Comparison of ENCODE assay signal across 17 cellular contexts in genomic region chr5:119301210-119301609, GRCh38. TPM values are rescaled to one million over a fixed set of nuclear protein-coding genes. Genes with fewer than 3 reads are reported as not detected.
DNase-seq lines count a peak whose midpoint lies in the region; ATAC-seq and TF ChIP-seq lines count a peak whose summit lies in the region.
"Had no signal": no experiment of that assay in that cellular context is flagged by ENCODE, and none has a peak within 500 bp of the region (broad histone marks: within the 10 kb centered on the region; RNA-seq: fewer than 3 reads in every experiment).

No MANE protein-coding gene starts in this region.

- ATAC-seq in CD4-positive, CD25-positive, alpha-beta regulatory T cell (ENCODE audit: low read depth in 2 of 2) = no peak
- ATAC-seq in CD8-positive, alpha-beta T cell = no peak
- no peak for ATAC-seq in activated CD8-positive, alpha-beta T cell treated with anti-CD3 and anti-CD28 coated beads for 36 hours
- ATAC-seq in memory B cell (ENCODE audit: low read depth) = no peak
- no peak for ATAC-seq in mucosa of descending colon
- ATAC-seq in GM18868 (IDR thresholded peaks at IDR 0.05; ENCODE audit: unreplicated experiment) = no peak
- ATAC-seq: heart right ventricle, pancreas had no signal

- peaks cover 0 to 19% (median 0%) of the 10 kb centered on the region in 7 donors for H3K9me3 Mint-ChIP-seq in CD4-positive, CD25-positive, alpha-beta regulatory T cell
- H3K9me3 Mint-ChIP-seq in CD8-positive, alpha-beta T cell = no peaks in the 10 kb centered on the region
- peaks cover 1% of the 10 kb centered on the region for H3K9me3 Mint-ChIP-seq in activated CD8-positive, alpha-beta T cell treated with anti-CD3 and anti-CD28 coated beads for 36 hours
- no peaks in the 10 kb centered on the region for H3K9me3 Mint-ChIP-seq in memory B cell
- H3K9me3 Mint-ChIP-seq: type B pancreatic cell had no signal

- peak overlapping the region; percentile 97 to 99 (median 99) for H3K27ac Mint-ChIP-seq in CD4-positive, CD25-positive, alpha-beta regulatory T cell
- H3K27ac Mint-ChIP-seq in CD8-positive, alpha-beta T cell = peak overlapping the region; percentile 99
- H3K27ac Mint-ChIP-seq in activated CD8-positive, alpha-beta T cell treated with anti-CD3 and anti-CD28 coated beads for 36 hours = peak overlapping the region; percentile 94
- H3K27ac Mint-ChIP-seq in memory B cell = peak overlapping the region; percentile 85
- H3K27ac Mint-ChIP-seq: type B pancreatic cell had no signal

- peak overlapping the region; percentile 76 for H3K27ac ChIP-seq in CD4-positive, CD25-positive, alpha-beta regulatory T cell (ENCODE audit: insufficient read depth, low read length, poor library complexity, severe bottlenecking)
- H3K27ac ChIP-seq in CD8-positive, alpha-beta T cell (ENCODE audit: low read depth, low read length) = no peak overlapping the region
- H3K27ac ChIP-seq: heart right ventricle, sigmoid colon had no signal

- intact Hi-C loops in CD8-positive, alpha-beta T cell (cut with DNase I, micrococcal nuclease) = loop anchor here (2.0 kb wide), 2 partner anchors 14 to 32 kb away; no protein-coding TSS in a partner anchor
- intact Hi-C loops in activated CD8-positive, alpha-beta T cell treated with anti-CD3 and anti-CD28 coated beads for 36 hours (cut with micrococcal nuclease) = no loop called here
- intact Hi-C loops in mucosa of descending colon (cut with DNase I, micrococcal nuclease) = no loop called here

- no peaks in the 10 kb centered on the region for H3K27me3 ChIP-seq in CD4-positive, CD25-positive, alpha-beta regulatory T cell (ENCODE audit: control insufficient read depth, insufficient read depth, low read length)
- H3K27me3 ChIP-seq in CD8-positive, alpha-beta T cell (ENCODE audit: insufficient read depth, low read length) = no peaks in the 10 kb centered on the region
- H3K27me3 ChIP-seq: heart right ventricle, pancreas, sigmoid colon had no signal

- peaks cover 2% of the 10 kb centered on the region for H3K36me3 ChIP-seq in CD4-positive, CD25-positive, alpha-beta regulatory T cell (ENCODE audit: control insufficient read depth, insufficient read depth, low read length)
- no peaks in the 10 kb centered on the region for H3K36me3 ChIP-seq in CD8-positive, alpha-beta T cell (ENCODE audit: insufficient read depth, low read length)
- no peaks in the 10 kb centered on the region for H3K36me3 ChIP-seq in mucosa of descending colon (ENCODE audit: low read depth)
- H3K36me3 ChIP-seq: heart right ventricle, pancreas, sigmoid colon had no signal

- POLR2A ChIA-PET in CD8-positive, alpha-beta T cell (lab: Charles Lee) = interaction anchor here (1.0 to 2.6 kb wide), 7 partner anchors 10 to 55 kb away, joined by 3 to 8 read pairs (median 7); partner anchors contain the start of gene TNFAIP8
- POLR2A ChIA-PET in activated CD8-positive, alpha-beta T cell treated with anti-CD3 and anti-CD28 coated beads for 36 hours (lab: Charles Lee) = interaction anchor here (0.9 to 3.9 kb wide), 5 partner anchors 11 to 26 kb away, joined by 3 to 15 read pairs (median 3); no protein-coding TSS in a partner anchor

- H3K9me3 ChIP-seq in CD4-positive, CD25-positive, alpha-beta regulatory T cell (ENCODE audit: control insufficient read depth in 2 of 2, low read length in 2 of 2) = no peaks in the 10 kb centered on the region
- no peaks in the 10 kb centered on the region for H3K9me3 ChIP-seq in CD8-positive, alpha-beta T cell (ENCODE audit: low read length)
- no peaks in the 10 kb centered on the region for H3K9me3 ChIP-seq in mucosa of descending colon
- H3K9me3 ChIP-seq: heart right ventricle, pancreas, sigmoid colon had no signal

- no peak for TF ChIP-seq CTCF in CD8-positive, alpha-beta T cell (IDR thresholded peaks at IDR 0.05)
- TF ChIP-seq CTCF in activated CD8-positive, alpha-beta T cell treated with anti-CD3 and anti-CD28 coated beads for 36 hours (IDR thresholded peaks at IDR 0.05) = no peak
- TF ChIP-seq CTCF in mucosa of descending colon (IDR thresholded peaks at IDR 0.05) = no peak

- peaks cover 22% of the 10 kb centered on the region for H3K36me3 Mint-ChIP-seq in CD4-positive, CD25-positive, alpha-beta regulatory T cell
- H3K36me3 Mint-ChIP-seq in CD8-positive, alpha-beta T cell = peaks cover 27% of the 10 kb centered on the region
- H3K36me3 Mint-ChIP-seq in activated CD8-positive, alpha-beta T cell treated with anti-CD3 and anti-CD28 coated beads for 36 hours (ENCODE audit: low read depth) = peaks cover 47% of the 10 kb centered on the region
- H3K36me3 Mint-ChIP-seq in memory B cell = peaks cover 20% of the 10 kb centered on the region

- H3K4me1 ChIP-seq in CD4-positive, CD25-positive, alpha-beta regulatory T cell (ENCODE audit: control insufficient read depth, insufficient read depth, low read length, poor library complexity, severe bottlenecking) = peaks cover 65% of the 10 kb centered on the region
- H3K4me1 ChIP-seq in CD8-positive, alpha-beta T cell (ENCODE audit: insufficient read depth, low read length) = peaks cover 63% of the 10 kb centered on the region
- H3K4me1 ChIP-seq in mucosa of descending colon (ENCODE audit: low read depth) = peaks cover 9% of the 10 kb centered on the region

- no peaks in the 10 kb centered on the region for H3K27me3 Mint-ChIP-seq in CD4-positive, CD25-positive, alpha-beta regulatory T cell
- no peaks in the 10 kb centered on the region for H3K27me3 Mint-ChIP-seq in CD8-positive, alpha-beta T cell (ENCODE audit: low read depth)
- no peaks in the 10 kb centered on the region for H3K27me3 Mint-ChIP-seq in activated CD8-positive, alpha-beta T cell treated with anti-CD3 and anti-CD28 coated beads for 36 hours
- H3K27me3 Mint-ChIP-seq in memory B cell = no peaks in the 10 kb centered on the region
- H3K27me3 Mint-ChIP-seq: type B pancreatic cell had no signal

- H3K4me3 ChIP-seq in CD4-positive, CD25-positive, alpha-beta regulatory T cell (ENCODE audit: low read depth, low read length) = peak overlapping the region; percentile 80
- H3K4me3 ChIP-seq in CD8-positive, alpha-beta T cell (ENCODE audit: low read depth, low read length) = peak overlapping the region; percentile 9
- no peak overlapping the region for H3K4me3 ChIP-seq in mucosa of descending colon
- H3K4me3 ChIP-seq: heart right ventricle, pancreas, sigmoid colon had no signal

- peaks cover 34 to 82% (median 64%) of the 10 kb centered on the region in 4 donors for H3K4me1 Mint-ChIP-seq in CD4-positive, CD25-positive, alpha-beta regulatory T cell
- peaks cover 77% of the 10 kb centered on the region for H3K4me1 Mint-ChIP-seq in CD8-positive, alpha-beta T cell (ENCODE audit: low read depth)
- peaks cover 82% of the 10 kb centered on the region for H3K4me1 Mint-ChIP-seq in activated CD8-positive, alpha-beta T cell treated with anti-CD3 and anti-CD28 coated beads for 36 hours (ENCODE audit: low read depth)
- H3K4me1 Mint-ChIP-seq in memory B cell = peaks cover 51% of the 10 kb centered on the region

- DNase-seq in CD4-positive, CD25-positive, alpha-beta regulatory T cell = no peak
- DNase-seq in CD8-positive, alpha-beta T cell = no peak
- DNase-seq in activated CD8-positive, alpha-beta T cell treated with anti-CD3 and anti-CD28 coated beads for 36 hours = no peak
- no peak for DNase-seq in memory B cell (ENCODE audit: low spot score in 2 of 2)
- DNase-seq in mucosa of descending colon = no peak
- DNase-seq in HT-29 (ENCODE audit: low spot score) = no peak
- DNase-seq: DMS 273 treated with DMSO at 0.1 percent for 48 hours, GF-D8, heart right ventricle, NCI-H1092 treated with DMSO at 0.1 percent for 48 hours, NCI-H2081 treated with DMSO at 0.1 percent for 48 hours, NCI-H510A treated with DMSO at 0.1 percent for 48 hours, pancreas, sigmoid colon, SW 1271 had no signal

- CTCF ChIA-PET in CD8-positive, alpha-beta T cell (lab: Charles Lee) = interaction anchor here (0.9 to 1.5 kb wide), 5 partner anchors 11 to 39 kb away, joined by 3 to 4 read pairs (median 4); no protein-coding TSS in a partner anchor
- CTCF ChIA-PET in activated CD8-positive, alpha-beta T cell treated with anti-CD3 and anti-CD28 coated beads for 36 hours (lab: Charles Lee) = interaction anchor here (0.6 to 4.6 kb wide), 8 partner anchors 11 to 313 kb away, joined by 3 to 14 read pairs (median 6); partner anchors contain the start of gene DTWD2

- peak overlapping the region; percentile 5 to 96 (median 92) for H3K4me3 Mint-ChIP-seq in CD4-positive, CD25-positive, alpha-beta regulatory T cell
- H3K4me3 Mint-ChIP-seq in CD8-positive, alpha-beta T cell = peak overlapping the region; percentile 90
- H3K4me3 Mint-ChIP-seq in activated CD8-positive, alpha-beta T cell treated with anti-CD3 and anti-CD28 coated beads for 36 hours = no peak overlapping the region
- no peak overlapping the region for H3K4me3 Mint-ChIP-seq in memory B cell
- H3K4me3 Mint-ChIP-seq: type B pancreatic cell had no signal

RNA-seq across cellular contexts. Expression of gene TNFAIP8, which starts 54.6 kb away (rescaled TPM):
- total RNA-seq in CD4-positive, CD25-positive, alpha-beta regulatory T cell = 120 TPM
- 100 to 1,000 TPM; 183 to 244 (median 202) TPM for polyA plus RNA-seq in CD4-positive, CD25-positive, alpha-beta regulatory T cell
- 10 to 100 TPM; 62.3 to 63.0 TPM for total RNA-seq in CD8-positive, alpha-beta T cell
- 100 to 1,000 TPM; 135 to 141 TPM for total RNA-seq in activated CD8-positive, alpha-beta T cell treated with anti-CD3 and anti-CD28 coated beads for 36 hours
- 10 to 100 TPM in 2 of 3 donors, 1 to 10 TPM in 1; 8.7 to 15.7 (median 12.3) TPM for total RNA-seq in mucosa of descending colon
- 10.7 and 13.3 TPM in 2 replicates for total RNA-seq in HT-29 (2014; rRNA removed; shearing (Covaris generic))

Comparison
In these comparisons a context has a peak if more than half of its experiments do, and no peak if none do; other contexts are left out.
1. H3K4me3 Mint-ChIP-seq: peak in CD4-positive, CD25-positive, alpha-beta regulatory T cell (4 of 4) and CD8-positive, alpha-beta T cell (single experiment); none in activated CD8-positive, alpha-beta T cell treated with anti-CD3 and anti-CD28 coated beads for 36 hours (single experiment) and memory B cell (single experiment).
2. intact Hi-C loops: an anchor here in CD8-positive, alpha-beta T cell (2.0 kb wide); none called in activated CD8-positive, alpha-beta T cell treated with anti-CD3 and anti-CD28 coated beads for 36 hours and mucosa of descending colon.
3. Peak in every context shown above with its lines, with median percentiles within 50 percentile points of each other: H3K27ac Mint-ChIP-seq.